In the genomic region with DNA sequence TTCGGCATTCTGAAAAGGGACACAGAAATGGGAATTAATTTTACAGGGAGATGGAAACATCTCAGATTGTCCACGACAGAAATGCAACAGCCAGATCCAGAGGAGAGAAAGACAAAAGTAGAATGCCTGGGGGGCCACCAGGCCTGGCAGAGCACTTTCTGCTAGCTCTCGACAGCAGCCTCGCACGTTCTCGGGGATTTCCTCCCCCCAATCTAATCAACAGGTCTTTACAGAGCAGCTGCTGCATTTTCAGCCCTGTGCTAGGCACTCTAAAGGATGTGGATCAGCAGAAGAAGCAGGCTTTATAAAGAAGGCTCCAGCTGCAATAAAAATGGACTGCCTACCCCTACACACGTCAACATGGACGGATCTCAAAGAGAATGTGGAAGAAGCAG, we compare ENCODE assay signal across 14 cellular contexts. TPM values are rescaled to one million over a fixed set of nuclear protein-coding genes. Genes with fewer than 3 reads are reported as not detected.
DNase-seq lines count a peak whose midpoint lies in the region; ATAC-seq and TF ChIP-seq lines count a peak whose summit lies in the region.
"Had no signal": no experiment of that assay in that cellular context is flagged by ENCODE, and none has a peak within 500 bp of the region (broad histone marks: within the 10 kb centered on the region; RNA-seq: fewer than 3 reads in every experiment).

No MANE protein-coding gene starts in this region.

- no peak for DNase-seq in RWPE2 (ENCODE audit: low spot score)
- no peak for DNase-seq in GM20000 (ENCODE audit: low spot score)
- no peak for DNase-seq in OCI-LY7 (ENCODE audit: low spot score)
- DNase-seq in COLO668 (lab: John Stamatoyannopoulos, UW; ENCODE audit: unreplicated experiment): no peak
- DNase-seq: activated CD4-positive, alpha-beta T cell treated with anti-CD3 and anti-CD28 coated beads, Interleukin-2, amount 10 ng/mL, durations not matched to agents 24 days and 14 days; activated naive CD4-positive, alpha-beta T cell; DMS53; effector CD8-positive, alpha-beta T cell; NCI-H774 had no signal

- H3K4me2 ChIP-seq in OCI-LY7 (ENCODE audit: low read length): no peak overlapping the region

- TF ChIP-seq CTCF in RWPE2 (IDR thresholded peaks at IDR 0.05; ENCODE audit: poor library complexity, severe bottlenecking) (no peak), GM20000 (IDR thresholded peaks at IDR 0.05; ENCODE audit: extremely low read depth, missing control alignments) (no peak), OCI-LY7 (conservative IDR thresholded peaks at IDR 0.05; ENCODE audit: low read length) (no peak)

- CTCF ChIA-PET in OCI-LY7 (lab: Charles Lee; ENCODE audit: unreplicated experiment): no interaction called here

- no TSS peak for BruUV-seq in OCI-LY7 (replicated peaks; lab: Mats Ljungman, UMichigan)

- no peak for ATAC-seq in RWPE2 (ENCODE audit: low read depth)
- ATAC-seq in HG02884 (IDR thresholded peaks at IDR 0.05; ENCODE audit: unreplicated experiment): no peak
- ATAC-seq: SK-N-SH treated with all-trans-retinoic acid at 6 μM for 48 hours had no signal

- peaks cover 4% of the 10 kb centered on the region; the same call in 1 of the 2 replicates for H4K20me1 ChIP-seq in OCI-LY7 (ENCODE audit: insufficient read depth, low read length)

- H3K9ac ChIP-seq in endocrine pancreas (ENCODE audit: control insufficient read depth, insufficient read depth, low read length): peak overlapping the region; percentile 38

- H3K9me3 ChIP-seq in RWPE2 (ENCODE audit: severe bottlenecking) (no peaks in the 10 kb centered on the region), endocrine pancreas (ENCODE audit: control insufficient read depth, low read length) (no peaks in the 10 kb centered on the region), muscle layer of duodenum (ENCODE audit: control insufficient read depth in 1 of 2, low read length in 2 of 2) (no peaks in the 10 kb centered on the region), OCI-LY7 (ENCODE audit: low read length) (no peaks in the 10 kb centered on the region)

- H3K27ac ChIP-seq in RWPE2 (ENCODE audit: poor library complexity, severe bottlenecking) (peak overlapping the region; percentile 47), muscle layer of duodenum (ENCODE audit: low read length) (peak overlapping the region; percentile 81), temporal lobe (ENCODE audit: low read depth, low read length) (peak overlapping the region; percentile 99), OCI-LY7 (ENCODE audit: low read depth, low read length, poor library complexity, severe bottlenecking) (no peak overlapping the region)

- H2AFZ ChIP-seq in OCI-LY7 (ENCODE audit: low read length): no peak overlapping the region

- H3K4me3 ChIP-seq in RWPE2 (ENCODE audit: severe bottlenecking): no peak overlapping the region
- no peak overlapping the region for H3K4me3 ChIP-seq in endocrine pancreas (ENCODE audit: control insufficient read depth, insufficient read depth, low read length)
- peak overlapping the region in 1 of 2 donors; percentile 41 for H3K4me3 ChIP-seq in muscle layer of duodenum (ENCODE audit: low read depth in 1 of 2, low read length in 2 of 2)
- H3K4me3 ChIP-seq in OCI-LY7 (ENCODE audit: low read depth, low read length, poor library complexity, severe bottlenecking): no peak overlapping the region

- H3K4me1 ChIP-seq in RWPE2 (ENCODE audit: insufficient read depth, poor library complexity, severe bottlenecking): peaks cover 17% of the 10 kb centered on the region
- no peaks in the 10 kb centered on the region for H3K4me1 ChIP-seq in endocrine pancreas (ENCODE audit: control insufficient read depth, insufficient read depth, low read length)
- peaks cover 45 to 93% of the 10 kb centered on the region in 2 donors for H3K4me1 ChIP-seq in muscle layer of duodenum (ENCODE audit: control insufficient read depth in 1 of 2, insufficient read depth in 2 of 2, low read length in 2 of 2)
- no peaks in the 10 kb centered on the region for H3K4me1 ChIP-seq in OCI-LY7 (ENCODE audit: insufficient read depth, low read length, poor library complexity, severe bottlenecking)

- intact Hi-C loops in OCI-LY7 (cut with micrococcal nuclease; ENCODE audit: unreplicated experiment): no loop called here

- H3K27me3 ChIP-seq in RWPE2 (ENCODE audit: insufficient read depth, poor library complexity, severe bottlenecking) (no peaks in the 10 kb centered on the region), endocrine pancreas (ENCODE audit: control insufficient read depth, insufficient read depth, low read length) (no peaks in the 10 kb centered on the region), muscle layer of duodenum (ENCODE audit: low read depth, low read length) (no peaks in the 10 kb centered on the region)

- POLR2A ChIA-PET in OCI-LY7 (lab: Charles Lee): interaction anchor here (1.1 to 1.4 kb wide), 2 partner anchors 9 to 14 kb away, joined by 3 read pairs; no protein-coding TSS in a partner anchor

- no peaks in the 10 kb centered on the region for H3K9me2 ChIP-seq in OCI-LY7 (ENCODE audit: insufficient read depth, low read length)

- H3K36me3 ChIP-seq in RWPE2 (ENCODE audit: low read depth): peaks cover 78% of the 10 kb centered on the region
- peaks cover 3% of the 10 kb centered on the region for H3K36me3 ChIP-seq in endocrine pancreas (ENCODE audit: control insufficient read depth, insufficient read depth, low read length)
- H3K36me3 ChIP-seq in muscle layer of duodenum (ENCODE audit: control insufficient read depth in 1 of 2, insufficient read depth in 2 of 2, low read length in 2 of 2): peaks cover 28 to 37% of the 10 kb centered on the region in 2 donors
- peaks cover 46% of the 10 kb centered on the region for H3K36me3 ChIP-seq in OCI-LY7 (ENCODE audit: insufficient read depth, low read length)

- no peaks in the 10 kb centered on the region for H3K79me2 ChIP-seq in OCI-LY7 (ENCODE audit: insufficient read depth, low read depth, low read length)

RNA-seq across cellular contexts. Expression of a gene that starts 10.6 kb away (rescaled TPM):
- 23.1 TPM for total RNA-seq in temporal lobe
- total RNA-seq in OCI-LY7 (2014; rRNA removed; shearing (Covaris generic)): 46.4 and 52.8 TPM in 2 replicates
- total RNA-seq in OCI-LY7 (2022): 72.2 and 89.8 TPM in 2 replicates

RNA-seq across cellular contexts. Expression of a gene that starts 27.3 kb away (rescaled TPM):
- 7.1 TPM for total RNA-seq in temporal lobe
- total RNA-seq in OCI-LY7 (2014; rRNA removed; shearing (Covaris generic)): not detected in 2 replicates
- total RNA-seq in OCI-LY7 (2022): not detected in 2 replicates

RNA-seq across cellular contexts. Expression of a gene that starts 42.6 kb away (rescaled TPM):
- total RNA-seq in temporal lobe: 78.4 TPM
- 2.5 and 4.2 TPM in 2 replicates for total RNA-seq in OCI-LY7 (2014; rRNA removed; shearing (Covaris generic))
- 19.8 and 20.7 TPM in 2 replicates for total RNA-seq in OCI-LY7 (2022)
